ENCODE assay signal across 34 cellular contexts in the genomic region with DNA sequence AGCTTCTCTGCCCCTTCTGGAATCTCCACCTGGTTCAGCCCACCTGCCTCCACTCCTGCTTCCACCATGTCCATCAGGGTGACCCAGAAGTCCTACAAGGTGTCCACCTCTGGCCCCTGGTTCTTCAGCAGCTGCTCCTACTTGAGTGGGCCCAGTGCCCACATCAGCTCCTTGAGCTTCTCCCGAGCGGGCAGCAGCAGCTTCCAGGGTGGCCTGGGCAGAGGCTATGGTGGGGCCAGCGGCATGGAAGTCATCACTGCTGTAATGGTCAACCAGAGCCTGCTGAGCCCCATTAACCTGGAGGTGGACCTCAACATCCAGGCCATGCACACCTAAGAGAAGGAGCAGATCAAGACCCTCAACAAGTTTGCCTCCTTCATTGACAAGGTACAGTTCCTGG.
"Had no signal": no experiment of that assay in that cellular context is flagged by ENCODE, and none has a peak within 500 bp of the region (broad histone marks: within the 10 kb centered on the region; RNA-seq: fewer than 3 reads in every experiment).

No MANE protein-coding gene starts in this region.

- H3K27me3 Mint-ChIP-seq: activated naive CD4-positive, alpha-beta T cell treated with anti-CD3 and anti-CD28 coated beads, Interleukin-2, amount 10 ng/mL, durations not matched to agents 7 days and 5 days; activated naive CD8-positive, alpha-beta T cell; activated naive CD8-positive, alpha-beta T cell treated with anti-CD3 and anti-CD28 coated beads for 36 hours; activated naive CD8-positive, alpha-beta T cell treated with anti-CD3 and anti-CD28 coated beads, Interleukin-2, amount 10 ng/mL, durations not matched to agents 7 days and 5 days; activated naive CD8-positive, alpha-beta T cell treated with anti-CD3 and anti-CD28 coated beads, Interleukin-2, amount 50 U/mL, for 24 hours; activated T-helper 17 cell treated with anti-CD3 and anti-CD28 coated beads, Interleukin-2, amount 50 U/mL, for 72 hours; brain had no signal

- H3K4me3 Mint-ChIP-seq: activated naive CD4-positive, alpha-beta T cell treated with anti-CD3 and anti-CD28 coated beads for 36 hours; activated naive CD4-positive, alpha-beta T cell treated with anti-CD3 and anti-CD28 coated beads, Interleukin-2, amount 10 ng/mL, durations not matched to agents 7 days and 5 days; activated naive CD4-positive, alpha-beta T cell treated with anti-CD3 and anti-CD28 coated beads, Interleukin-2, amount 50 U/mL, for 24 hours; activated naive CD8-positive, alpha-beta T cell; activated naive CD8-positive, alpha-beta T cell treated with anti-CD3 and anti-CD28 coated beads for 36 hours; activated naive CD8-positive, alpha-beta T cell treated with anti-CD3 and anti-CD28 coated beads, Interleukin-2, amount 10 ng/mL, durations not matched to agents 7 days and 5 days; activated naive CD8-positive, alpha-beta T cell treated with anti-CD3 and anti-CD28 coated beads, Interleukin-2, amount 50 U/mL, for 24 hours; activated T-cell treated with anti-CD3 and anti-CD28 coated beads, Interleukin-2, amount 50 U/mL, for 24 hours; activated T-cell treated with anti-CD3 and anti-CD28 coated beads, Interleukin-2, amount 50 U/mL, for 4 hours; activated T-cell treated with anti-CD3 and anti-CD28 coated beads, Interleukin-2, amount 50 U/mL, for 72 hours; activated T-helper 1 cell treated with anti-CD3 and anti-CD28 coated beads, Interleukin-12 subunit alpha, Interleukin-12 subunit beta, Interleukin-2, Interleukin-4 antibody, amounts not matched to agents 30 ng/mL and 10 ng/mL and 1 ng/mL, durations not matched to agents 14 hours and 24 hours and 36 hours; activated T-helper 17 cell treated with anti-CD3 and anti-CD28 coated beads, Interleukin-2, amount 50 U/mL, for 72 hours; brain; central memory CD8-positive, alpha-beta T cell had no signal

- H3K36me3 Mint-ChIP-seq: activated naive CD4-positive, alpha-beta T cell treated with anti-CD3 and anti-CD28 coated beads, Interleukin-2, amount 10 ng/mL, durations not matched to agents 7 days and 5 days; activated naive CD4-positive, alpha-beta T cell treated with anti-CD3 and anti-CD28 coated beads, Interleukin-2, amount 50 U/mL, for 24 hours; activated naive CD8-positive, alpha-beta T cell treated with anti-CD3 and anti-CD28 coated beads for 36 hours; activated naive CD8-positive, alpha-beta T cell treated with anti-CD3 and anti-CD28 coated beads, Interleukin-2, amount 10 ng/mL, durations not matched to agents 7 days and 5 days; brain had no signal

- H3K4me1 Mint-ChIP-seq: activated naive CD4-positive, alpha-beta T cell treated with anti-CD3 and anti-CD28 coated beads, Interleukin-2, amount 10 ng/mL, durations not matched to agents 7 days and 5 days; activated naive CD4-positive, alpha-beta T cell treated with anti-CD3 and anti-CD28 coated beads, Interleukin-2, amount 50 U/mL, for 24 hours; activated naive CD8-positive, alpha-beta T cell treated with anti-CD3 and anti-CD28 coated beads for 36 hours; activated naive CD8-positive, alpha-beta T cell treated with anti-CD3 and anti-CD28 coated beads, Interleukin-2, amount 10 ng/mL, durations not matched to agents 7 days and 5 days; activated naive CD8-positive, alpha-beta T cell treated with anti-CD3 and anti-CD28 coated beads, Interleukin-2, amount 50 U/mL, for 24 hours; activated T-helper 17 cell treated with anti-CD3 and anti-CD28 coated beads, Interleukin-2, amount 50 U/mL, for 72 hours; brain; central memory CD8-positive, alpha-beta T cell had no signal

- DNase-seq: activated effector memory CD4-positive, alpha-beta T cell treated with anti-CD3 and anti-CD28 coated beads, Interleukin-2, amount 50 U/mL, for 16 hours; activated effector memory CD4-positive, alpha-beta T cell treated with Interleukin-2 at 50 U/mL for 16 hours; activated gamma-delta T cell; activated gamma-delta T cell treated with Interleukin-2 at 50 U/mL for 16 hours; activated naive CD4-positive, alpha-beta T cell; activated naive CD4-positive, alpha-beta T cell treated with anti-CD3 and anti-CD28 coated beads for 36 hours; activated naive CD4-positive, alpha-beta T cell treated with anti-CD3 and anti-CD28 coated beads, Interleukin-2, amount 10 ng/mL, durations not matched to agents 7 days and 5 days; activated naive CD4-positive, alpha-beta T cell treated with anti-CD3 and anti-CD28 coated beads, Interleukin-2, amount 50 U/mL, for 16 hours; activated naive CD4-positive, alpha-beta T cell treated with Interleukin-2 at 50 U/mL for 16 hours; activated naive CD8-positive, alpha-beta T cell treated with anti-CD3 and anti-CD28 coated beads for 36 hours; activated naive CD8-positive, alpha-beta T cell treated with anti-CD3 and anti-CD28 coated beads, Interleukin-2, amount 10 ng/mL, durations not matched to agents 7 days and 5 days; activated naive CD8-positive, alpha-beta T cell treated with anti-CD3 and anti-CD28 coated beads, Interleukin-2, amount 50 U/mL, for 24 hours; activated T-cell treated with anti-CD3 and anti-CD28 coated beads, Interleukin-2, amount 50 U/mL, for 1 hour; activated T-cell treated with anti-CD3 and anti-CD28 coated beads, Interleukin-2, amount 50 U/mL, for 24 hours; activated T-cell treated with anti-CD3 and anti-CD28 coated beads, Interleukin-2, amount 50 U/mL, for 4 hours; activated T-cell treated with anti-CD3 and anti-CD28 coated beads, Interleukin-2, amount 50 U/mL, for 48 hours; activated T-cell treated with anti-CD3 and anti-CD28 coated beads, Interleukin-2, amount 50 U/mL, for 72 hours; adrenal gland; amniotic stem cell; amygdala; anterior cingulate cortex; aorta; body of pancreas; brain microvascular endothelial cell; caudate nucleus; central memory CD4-positive, alpha-beta T cell; cerebellar nuclear complex had no signal

- H3K9me3 Mint-ChIP-seq: activated T-helper 17 cell treated with anti-CD3 and anti-CD28 coated beads, Interleukin-2, amount 50 U/mL, for 72 hours had no signal

- H3K27ac Mint-ChIP-seq: activated naive CD4-positive, alpha-beta T cell treated with anti-CD3 and anti-CD28 coated beads for 36 hours; activated naive CD4-positive, alpha-beta T cell treated with anti-CD3 and anti-CD28 coated beads, Interleukin-2, amount 10 ng/mL, durations not matched to agents 7 days and 5 days; activated naive CD4-positive, alpha-beta T cell treated with anti-CD3 and anti-CD28 coated beads, Interleukin-2, amount 50 U/mL, for 24 hours; activated naive CD8-positive, alpha-beta T cell; activated naive CD8-positive, alpha-beta T cell treated with anti-CD3 and anti-CD28 coated beads for 36 hours; activated naive CD8-positive, alpha-beta T cell treated with anti-CD3 and anti-CD28 coated beads, Interleukin-2, amount 10 ng/mL, durations not matched to agents 7 days and 5 days; activated naive CD8-positive, alpha-beta T cell treated with anti-CD3 and anti-CD28 coated beads, Interleukin-2, amount 50 U/mL, for 24 hours; activated T-cell treated with anti-CD3 and anti-CD28 coated beads, Interleukin-2, amount 50 U/mL, for 24 hours; activated T-cell treated with anti-CD3 and anti-CD28 coated beads, Interleukin-2, amount 50 U/mL, for 72 hours; activated T-helper 1 cell treated with anti-CD3 and anti-CD28 coated beads, Interleukin-12 subunit alpha, Interleukin-12 subunit beta, Interleukin-2, Interleukin-4 antibody, amounts not matched to agents 30 ng/mL and 10 ng/mL and 1 ng/mL, durations not matched to agents 14 hours and 24 hours and 36 hours; activated T-helper 17 cell treated with anti-CD3 and anti-CD28 coated beads, Interleukin-2, amount 50 U/mL, for 72 hours; activated T-helper 2 cell treated with anti-CD3 and anti-CD28 coated beads, Interferon-gamma antibody, Interleukin-2, Interleukin-4, amounts not matched to agents 10 μg/mL and 5 μg/mL and 100 μg/mL, durations not matched to agents 14 hours and 24 hours and 36 hours; brain had no signal
